1 cellular context compared by ENCODE assay signal in the genomic region with DNA sequence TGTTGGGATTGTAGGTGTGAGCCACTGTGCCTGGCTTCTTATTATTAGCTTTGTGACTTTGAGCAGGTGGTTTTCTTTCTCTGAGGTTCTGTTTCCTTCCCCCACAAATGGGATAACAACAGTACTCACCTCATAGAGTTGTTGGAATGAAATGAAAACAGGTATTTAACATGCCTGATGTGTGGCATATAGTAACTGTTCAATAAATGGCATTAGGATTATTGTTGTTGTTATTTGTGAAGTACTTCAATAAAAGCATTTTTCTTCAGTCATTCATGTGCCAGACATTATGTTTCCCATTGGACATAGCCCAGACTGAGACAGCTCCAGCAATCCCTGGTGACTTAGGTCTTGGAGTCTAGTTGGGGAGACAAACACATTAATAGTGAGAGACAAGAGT.
TF ChIP-seq lines count a peak whose summit lies in the region.

No MANE protein-coding gene starts in this region.

TF ChIP-seq in IMR-90, 13 proteins besides CTCF, POLR2A, EP300 and RAD21 (continued from another document):
- TF ChIP-seq NFE2L2 (IDR thresholded peaks at IDR 0.05; ENCODE audit: low read depth, low read length) (no peak), CEBPB (IDR thresholded peaks at IDR 0.05; ENCODE audit: low read depth, low read length) (no peak), MAFK (IDR thresholded peaks at IDR 0.05; ENCODE audit: low read depth, low read length) (no peak), RCOR1 (IDR thresholded peaks at IDR 0.05; ENCODE audit: insufficient replicate concordance, low read length) (no peak), SMC3 (IDR thresholded peaks at IDR 0.05; ENCODE audit: low read depth, low read length) (no peak), FOS (IDR thresholded peaks at IDR 0.05; ENCODE audit: low read depth, low read length) (no peak), RFX5 (IDR thresholded peaks at IDR 0.05; ENCODE audit: low read depth, low read length) (no peak), BHLHE40 (IDR thresholded peaks at IDR 0.05; ENCODE audit: low read depth, low read length) (no peak)
- TF ChIP-seq, protein P1, sequence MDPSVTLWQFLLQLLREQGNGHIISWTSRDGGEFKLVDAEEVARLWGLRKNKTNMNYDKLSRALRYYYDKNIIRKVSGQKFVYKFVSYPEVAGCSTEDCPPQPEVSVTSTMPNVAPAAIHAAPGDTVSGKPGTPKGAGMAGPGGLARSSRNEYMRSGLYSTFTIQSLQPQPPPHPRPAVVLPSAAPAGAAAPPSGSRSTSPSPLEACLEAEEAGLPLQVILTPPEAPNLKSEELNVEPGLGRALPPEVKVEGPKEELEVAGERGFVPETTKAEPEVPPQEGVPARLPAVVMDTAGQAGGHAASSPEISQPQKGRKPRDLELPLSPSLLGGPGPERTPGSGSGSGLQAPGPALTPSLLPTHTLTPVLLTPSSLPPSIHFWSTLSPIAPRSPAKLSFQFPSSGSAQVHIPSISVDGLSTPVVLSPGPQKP (IDR thresholded peaks at IDR 0.05; ENCODE audit: borderline replicate concordance, low read depth, low read length): no peak
- TF ChIP-seq, protein P2, sequence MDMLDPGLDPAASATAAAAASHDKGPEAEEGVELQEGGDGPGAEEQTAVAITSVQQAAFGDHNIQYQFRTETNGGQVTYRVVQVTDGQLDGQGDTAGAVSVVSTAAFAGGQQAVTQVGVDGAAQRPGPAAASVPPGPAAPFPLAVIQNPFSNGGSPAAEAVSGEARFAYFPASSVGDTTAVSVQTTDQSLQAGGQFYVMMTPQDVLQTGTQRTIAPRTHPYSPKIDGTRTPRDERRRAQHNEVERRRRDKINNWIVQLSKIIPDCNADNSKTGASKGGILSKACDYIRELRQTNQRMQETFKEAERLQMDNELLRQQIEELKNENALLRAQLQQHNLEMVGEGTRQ (IDR thresholded peaks at IDR 0.05; ENCODE audit: low read depth, low read length): no peak
